ENCODE assay signal across 15 cellular contexts in the genomic region with DNA sequence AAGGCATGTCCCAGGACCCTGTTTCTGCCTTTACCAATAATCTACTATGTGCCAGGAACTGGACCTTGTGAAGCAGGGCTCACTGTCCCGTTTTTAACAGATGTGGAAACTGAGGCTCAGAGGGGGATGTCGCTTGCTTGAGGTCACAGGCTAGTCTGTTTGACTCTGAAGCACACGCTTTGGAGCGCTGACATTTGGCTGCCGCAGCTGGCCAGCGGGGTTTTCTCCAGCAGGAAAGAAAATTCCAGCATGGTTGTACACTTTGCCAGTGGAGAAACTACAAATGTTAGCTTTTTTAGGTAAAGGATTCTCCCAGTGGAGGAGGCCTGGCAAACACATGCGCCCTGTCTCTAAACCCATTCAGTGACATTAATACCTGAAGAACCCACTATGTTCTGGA. TPM values are rescaled to one million over a fixed set of nuclear protein-coding genes. Genes with fewer than 3 reads are reported as not detected.
DNase-seq lines count a peak whose midpoint lies in the region; ATAC-seq and TF ChIP-seq lines count a peak whose summit lies in the region.
"Had no signal": no experiment of that assay in that cellular context is flagged by ENCODE, and none has a peak within 500 bp of the region (broad histone marks: within the 10 kb centered on the region; RNA-seq: fewer than 3 reads in every experiment).

No MANE protein-coding gene starts in this region.

- TF ChIP-seq CTCF in osteoblast (IDR thresholded peaks at IDR 0.05; ENCODE audit: extremely low read depth, low read depth, low read length) (no peak), tibial nerve (IDR thresholded peaks at IDR 0.05) (no peak)

- peaks cover 32% of the 10 kb centered on the region for H3K36me3 ChIP-seq in osteoblast (ENCODE audit: insufficient read depth, low read length)
- peaks cover 0 to 6% (median 0%) of the 10 kb centered on the region in 3 donors for H3K36me3 ChIP-seq in tibial nerve

- ATAC-seq in left ventricle myocardium superior, result peak; percentile 74
- ATAC-seq in left lobe of liver, result no peak
- ATAC-seq in GM21619 (IDR thresholded peaks at IDR 0.05; ENCODE audit: unreplicated experiment), result no peak
- ATAC-seq: natural killer cell treated with Interleukin-12 subunit alpha and Interleukin-12 subunit beta and Interleukin-15 and Interleukin-18, amount 100 ng/mL, for 72 hours had no signal

- TF ChIP-seq EP300 in tibial nerve (IDR thresholded peaks at IDR 0.05), result no peak

- H3K4me3 ChIP-seq in osteoblast (ENCODE audit: insufficient read depth, low read length) (no peak overlapping the region), tibial nerve (no peak overlapping the region)
- H3K4me3 ChIP-seq: BLaER1, MG63 had no signal

- peak overlapping the region; percentile 45 for H3K4me2 ChIP-seq in osteoblast (ENCODE audit: insufficient read depth, low read length)
- H3K4me2 ChIP-seq: BLaER1 had no signal

- peaks cover 14% of the 10 kb centered on the region for H4K20me1 ChIP-seq in osteoblast (ENCODE audit: insufficient read depth, low read length)
- H4K20me1 ChIP-seq: BLaER1 had no signal

- no peaks in the 10 kb centered on the region for H3K9me3 ChIP-seq in osteoblast (ENCODE audit: low read depth, low read length)
- H3K9me3 ChIP-seq in tibial nerve, result no peaks in the 10 kb centered on the region
- H3K9me3 ChIP-seq: MG63 had no signal

- H3K27me3 ChIP-seq in osteoblast (ENCODE audit: insufficient read depth, low read length), result no peaks in the 10 kb centered on the region
- no peaks in the 10 kb centered on the region for H3K27me3 ChIP-seq in tibial nerve
- H3K27me3 ChIP-seq: BLaER1, MG63 had no signal

- H3K4me1 ChIP-seq in osteoblast (ENCODE audit: insufficient read depth, low read length), result peaks cover 43% of the 10 kb centered on the region
- H3K4me1 ChIP-seq in tibial nerve, result peaks cover 0 to 87% (median 29%) of the 10 kb centered on the region in 4 donors
- H3K4me1 ChIP-seq: BLaER1 had no signal

- H3K27ac ChIP-seq in angular gyrus (ENCODE audit: low read depth, low read length), result peak overlapping the region; percentile 76
- H3K27ac ChIP-seq in osteoblast (ENCODE audit: low read depth, low read length), result peak overlapping the region; percentile 84
- peak overlapping the region; percentile 79 to 97 (median 94) for H3K27ac ChIP-seq in tibial nerve
- H3K27ac ChIP-seq: BLaER1 had no signal

- H3K79me2 ChIP-seq in osteoblast (ENCODE audit: insufficient read depth, low read length), result peaks cover 8% of the 10 kb centered on the region

- no peak overlapping the region for H2AFZ ChIP-seq in osteoblast (ENCODE audit: low read length)

- 11 to 26% methylated on average over 7 of the region's 7 CpGs for WGBS in tibial nerve, 2 donors

- no peak for TF ChIP-seq POLR2A in tibial nerve (IDR thresholded peaks at IDR 0.05)

- intact Hi-C loops in left ventricle myocardium superior (cut with micrococcal nuclease), result no loop called here

- DNase-seq in left ventricle myocardium superior, result peak; percentile 57
- no peak for DNase-seq in osteoblast (ENCODE audit: insufficient read length, low spot score, missing footprints)
- no peak for DNase-seq in tibial nerve (ENCODE audit: low spot score in 2 of 2)
- DNase-seq in left lobe of liver (ENCODE audit: low spot score), result no peak
- no peak for DNase-seq in SIG-M5 (lab: John Stamatoyannopoulos, UW)
- DNase-seq in activated CD4-positive, alpha-beta T cell treated with anti-CD3 and anti-CD28 coated beads, Interleukin-2, amount 50 U/mL, for 4 hours, result no peak
- DNase-seq: activated CD8-positive, alpha-beta memory T cell treated with anti-CD3 and anti-CD28 coated beads for 24 hours; activated gamma-delta T cell treated with Interleukin-2 at 50 U/mL for 16 hours; kidney glomerular epithelial cell; MG63; small intestine had no signal

RNA-seq across cellular contexts. Expression of a gene that starts 50.5 kb away (rescaled TPM):
- total RNA-seq in left ventricle myocardium superior (5.0 TPM), osteoblast (58.3 and 59.2 TPM in 2 replicates), tibial nerve (10 to 100 TPM; 27.8 to 52.6 (median 44.4) TPM), left lobe of liver (3.8 TPM)
